In genomic region chr1:22575532-22576147, GRCh38 we compare ENCODE assay signal across 22 cellular contexts. TPM values are rescaled to one million over a fixed set of nuclear protein-coding genes. Genes with fewer than 3 reads are reported as not detected.
DNase-seq lines count a peak whose midpoint lies in the region; ATAC-seq and TF ChIP-seq lines count a peak whose summit lies in the region.
"Had no signal": no experiment of that assay in that cellular context is flagged by ENCODE, and none has a peak within 500 bp of the region (broad histone marks: within the 10 kb centered on the region; RNA-seq: fewer than 3 reads in every experiment).

No MANE protein-coding gene starts in this region.

- intact Hi-C loops in left ventricle myocardium superior (cut with micrococcal nuclease), result no loop called here
- intact Hi-C loops in cardiac septum (cut with DNase I), result no loop called here

- peak; percentile 48 for ATAC-seq in left ventricle myocardium superior
- ATAC-seq in WTC11, result no peak
- no peak for ATAC-seq in HG02973 (IDR thresholded peaks at IDR 0.05; ENCODE audit: unreplicated experiment)
- ATAC-seq: CD8-positive, alpha-beta T cell; HepG2; K562 had no signal

- POLR2A ChIA-PET in WTC11 (lab: Charles Lee), result no interaction called here

- peak overlapping the region; percentile 54 for H3K27ac Mint-ChIP-seq in WTC11
- H3K27ac Mint-ChIP-seq: CD8-positive, alpha-beta T cell had no signal

- CTCF ChIA-PET in WTC11 (lab: Charles Lee), result interaction anchor here (0.8 to 1.6 kb wide), 3 partner anchors 11 to 155 kb away, joined by 3 read pairs; no protein-coding TSS in a partner anchor

- peak; percentile 22 for DNase-seq in DMS153 (lab: John Stamatoyannopoulos, UW)
- DNase-seq in DMS153 treated with DMSO at 0.1 percent for 48 hours (lab: John Stamatoyannopoulos, UW; ENCODE audit: unreplicated experiment), result no peak
- no peak for DNase-seq in left ventricle myocardium superior
- DNase-seq in cardiac septum (ENCODE audit: low spot score), result no peak
- no peak for DNase-seq in WTC11 (ENCODE audit: low spot score)
- DNase-seq in NCI-H1417 treated with DMSO at 0.1 percent for 48 hours (lab: John Stamatoyannopoulos, UW), result no peak
- no peak for DNase-seq in NCI-H2107 treated with DMSO at 0.1 percent for 48 hours (lab: John Stamatoyannopoulos, UW; ENCODE audit: unreplicated experiment)
- DNase-seq: ACHN; Calu3; CD8-positive, alpha-beta T cell; DMS53; MG63; NCI-H1105; NCI-H2029 treated with DMSO at 0.1 percent for 48 hours; NCI-H2171; NCI-H345; NCI-H526; SHP77 treated with DMSO at 0.1 percent for 48 hours had no signal

- H3K27me3 Mint-ChIP-seq in WTC11 (ENCODE audit: low read depth), result peaks cover 2% of the 10 kb centered on the region; the same call in 1 of the 2 replicates

- no peak overlapping the region for H3K4me3 Mint-ChIP-seq in WTC11
- H3K4me3 Mint-ChIP-seq: CD8-positive, alpha-beta T cell had no signal

- TF ChIP-seq CTCF in WTC11 (IDR thresholded peaks at IDR 0.05), result no peak

- peaks cover 24% of the 10 kb centered on the region for H3K9me3 Mint-ChIP-seq in WTC11
- H3K9me3 Mint-ChIP-seq: CD8-positive, alpha-beta T cell had no signal

- peaks cover 7% of the 10 kb centered on the region for H3K4me1 Mint-ChIP-seq in WTC11

- H3K36me3 Mint-ChIP-seq in WTC11, result peaks cover 19% of the 10 kb centered on the region
- H3K36me3 Mint-ChIP-seq: CD8-positive, alpha-beta T cell had no signal

TF ChIP-seq in WTC11, 78 proteins besides CTCF, POLR2A, EP300 and RAD21:
- no peak for TF ChIP-seq ZNF263 (CRISPR knock-in tag; IDR thresholded peaks at IDR 0.05; ENCODE audit: low read depth)

RNA-seq across cellular contexts. Expression of gene EPHA8, which starts 12.4 kb away (rescaled TPM):
- not detected for total RNA-seq in left ventricle myocardium superior
- total RNA-seq in cardiac septum, result not detected
- 3.8 to 7.1 TPM (median 5.6 TPM) in 3 replicates for total RNA-seq in WTC11 (2021)
- total RNA-seq: Calu3; CD8-positive, alpha-beta T cell; HepG2; K562; LHCN-M2 had no signal
